In genomic region chr21:45415188-45415942, GRCh38 we compare ENCODE assay signal across 29 cellular contexts. TPM values are rescaled to one million over a fixed set of nuclear protein-coding genes. Genes with fewer than 3 reads are reported as not detected.
DNase-seq lines count a peak whose midpoint lies in the region; ATAC-seq and TF ChIP-seq lines count a peak whose summit lies in the region.
"Had no signal": no experiment of that assay in that cellular context is flagged by ENCODE, and none has a peak within 500 bp of the region (broad histone marks: within the 10 kb centered on the region; RNA-seq: fewer than 3 reads in every experiment).

No MANE protein-coding gene starts in this region.

- no peak overlapping the region for H3K27ac ChIP-seq in mesenchymal stem cell (ENCODE audit: low read length, poor library complexity, severe bottlenecking)
- no peak overlapping the region for H3K27ac ChIP-seq in spleen
- no peak overlapping the region for H3K27ac ChIP-seq in prostate gland
- H3K27ac ChIP-seq in dorsolateral prefrontal cortex = peak overlapping the region in 1 of 59 donors; percentile 3
- H3K27ac ChIP-seq: 22Rv1, C4-2B, hepatocyte, SJCRH30, WERI-Rb-1 had no signal

- peak; percentile 11 for DNase-seq in activated CD8-positive, alpha-beta memory T cell treated with anti-CD3 and anti-CD28 coated beads, Interleukin-2, amount 50 U/mL, for 4 hours
- no peak for DNase-seq in activated CD8-positive, alpha-beta memory T cell treated with anti-CD3 and anti-CD28 coated beads for 24 hours
- DNase-seq in left cardiac atrium = peak; percentile 24
- no peak for DNase-seq in mesenchymal stem cell
- peak; percentile 61 for DNase-seq in spleen
- DNase-seq in NCI-H2171 (lab: John Stamatoyannopoulos, UW) = no peak
- DNase-seq in prostate gland (ENCODE audit: low spot score) = no peak
- DNase-seq in dorsolateral prefrontal cortex = no peak
- DNase-seq: activated CD4-positive, alpha-beta T cell treated with anti-CD3 and anti-CD28 coated beads, Interleukin-2, amount 10 ng/mL, durations not matched to agents 24 days and 14 days; activated gamma-delta T cell treated with Interleukin-2 at 50 U/mL for 16 hours; activated naive CD8-positive, alpha-beta T cell treated with anti-CD3 and anti-CD28 coated beads, Interleukin-2, amount 10 ng/mL, durations not matched to agents 7 days and 5 days; activated T-cell treated with anti-CD3 and anti-CD28 coated beads, Interleukin-2, amount 50 U/mL, for 48 hours; DMS79; GF-D8; HFFc6; left colon; NCI-H1048; NCI-H1694; NCI-H446; NCI-H774; SJCRH30; stimulated activated CD4-positive, alpha-beta T cell treated with anti-CD3 and anti-CD28 coated beads, Interleukin-1b, Interleukin-23, amount 100 ng/mL, for 48 hours; stimulated activated naive CD4-positive, alpha-beta T cell treated with Interleukin-2 at 50 U/mL for 16 hours; T1000; WERI-Rb-1 had no signal

- no peak for TF ChIP-seq POLR2A in spleen (IDR thresholded peaks at IDR 0.05)
- TF ChIP-seq POLR2A in prostate gland (IDR thresholded peaks at IDR 0.05) = no peak

- H2AFZ ChIP-seq in mesenchymal stem cell (ENCODE audit: low read depth, low read length) = no peak overlapping the region
- H2AFZ ChIP-seq: hepatocyte had no signal

- H3K9me3 ChIP-seq in mesenchymal stem cell (ENCODE audit: control insufficient read depth, low read length) (no peaks in the 10 kb centered on the region), spleen (no peaks in the 10 kb centered on the region), prostate gland (no peaks in the 10 kb centered on the region)
- H3K9me3 ChIP-seq: SJCRH30 had no signal

- no peak overlapping the region for H2AK5ac ChIP-seq in mesenchymal stem cell (ENCODE audit: low read length, severe bottlenecking)

- no peak overlapping the region for H2BK120ac ChIP-seq in mesenchymal stem cell (ENCODE audit: low read depth, low read length)

- H3K36me3 ChIP-seq in mesenchymal stem cell (ENCODE audit: control insufficient read depth in 1 of 2, insufficient read depth in 2 of 2, low read depth in 1 of 2, low read length in 2 of 2) (peaks cover 0 to 86% of the 10 kb centered on the region in 2 experiments), spleen (no peaks in the 10 kb centered on the region), prostate gland (no peaks in the 10 kb centered on the region)
- H3K36me3 ChIP-seq: SJCRH30, WERI-Rb-1 had no signal

- H2BK15ac ChIP-seq in mesenchymal stem cell (ENCODE audit: low read depth, poor library complexity, severe bottlenecking) = peak overlapping the region; percentile 3

- no peak overlapping the region for H3K14ac ChIP-seq in mesenchymal stem cell (ENCODE audit: low read length in 2 of 2)

- H2BK12ac ChIP-seq in mesenchymal stem cell (ENCODE audit: low read length in 2 of 2) = no peak overlapping the region

- TF ChIP-seq CTCF in spleen (IDR thresholded peaks at IDR 0.05 in 8 of 11, conservative IDR thresholded peaks at IDR 0.05 in 3 of 11) = no peak
- no peak for TF ChIP-seq CTCF in prostate gland (IDR thresholded peaks at IDR 0.05)
- TF ChIP-seq CTCF in dorsolateral prefrontal cortex (IDR thresholded peaks at IDR 0.05 in 54 of 56, conservative IDR thresholded peaks at IDR 0.05 in 2 of 56; ENCODE audit: low read depth in 1 of 56, partially characterized antibody in 56 of 56) = no peak

- no peaks in the 10 kb centered on the region for H3K79me1 ChIP-seq in mesenchymal stem cell (replicated peaks; ENCODE audit: low read length, poor library complexity, severe bottlenecking)

- intact Hi-C loops in left cardiac atrium (cut with DNase I) (no loop called here), spleen (cut with DNase I; ENCODE audit: low total_unique reads) (no loop called here), prostate gland (cut with DNase I) (no loop called here), dorsolateral prefrontal cortex (cut with DNase I) (no loop called here)

- no peak overlapping the region for H3K4ac ChIP-seq in mesenchymal stem cell (ENCODE audit: low read depth in 1 of 2, low read length in 2 of 2)

- peak overlapping the region; percentile 54 for H4K8ac ChIP-seq in mesenchymal stem cell (ENCODE audit: low read length)

- ATAC-seq in left cardiac atrium = no peak
- ATAC-seq: left colon had no signal

- H3K4me1 ChIP-seq in mesenchymal stem cell (ENCODE audit: control insufficient read depth, insufficient read depth, low read depth, low read length) = peaks cover 81% of the 10 kb centered on the region
- peaks cover 0 to 41% (median 20%) of the 10 kb centered on the region in 6 donors for H3K4me1 ChIP-seq in spleen
- no peaks in the 10 kb centered on the region for H3K4me1 ChIP-seq in prostate gland (replicated peaks)

- no peak overlapping the region for H3K9ac ChIP-seq in mesenchymal stem cell (ENCODE audit: low read length)

- H3K23ac ChIP-seq in mesenchymal stem cell (ENCODE audit: low read length in 2 of 2) = no peak overlapping the region

- 94% methylated on average over 32 of the region's 32 CpGs for WGBS in mesenchymal stem cell
- 88 to 97% (median 88%) methylated on average over 24 to 32 of the region's 32 CpGs for WGBS in spleen, 5 donors
- 89% methylated on average over 32 of the region's 32 CpGs for WGBS in prostate gland

- H3K27me3 ChIP-seq in mesenchymal stem cell (ENCODE audit: control insufficient read depth in 1 of 2, insufficient read depth in 1 of 2, low read length in 2 of 2) = no peaks in the 10 kb centered on the region
- peaks cover 0 to 5% (median 0%) of the 10 kb centered on the region in 7 donors for H3K27me3 ChIP-seq in spleen (replicated peaks in 1 of 7)
- H3K27me3 ChIP-seq in prostate gland (replicated peaks; ENCODE audit: insufficient read depth) = no peaks in the 10 kb centered on the region
- no peaks in the 10 kb centered on the region for H3K27me3 ChIP-seq in dorsolateral prefrontal cortex
- H3K27me3 ChIP-seq: hepatocyte, SJCRH30 had no signal

- H2BK5ac ChIP-seq in mesenchymal stem cell (ENCODE audit: low read depth, low read length, poor library complexity, severe bottlenecking) = no peak overlapping the region

- H3K18ac ChIP-seq in mesenchymal stem cell (ENCODE audit: low read depth in 1 of 2, low read length in 2 of 2) = no peak overlapping the region

- no peak overlapping the region for H4K91ac ChIP-seq in mesenchymal stem cell (ENCODE audit: low read length)

- H3K4me3 ChIP-seq in mesenchymal stem cell (ENCODE audit: insufficient read depth in 1 of 2, low read depth in 1 of 2, low read length in 2 of 2) = no peak overlapping the region
- no peak overlapping the region for H3K4me3 ChIP-seq in spleen
- H3K4me3 ChIP-seq in prostate gland = no peak overlapping the region
- H3K4me3 ChIP-seq in dorsolateral prefrontal cortex = no peak overlapping the region
- H3K4me3 ChIP-seq: hepatocyte, SJCRH30, smooth muscle cell had no signal

- H3K4me2 ChIP-seq in mesenchymal stem cell (ENCODE audit: low read length, poor library complexity, severe bottlenecking) = no peak overlapping the region
- H3K4me2 ChIP-seq: hepatocyte, smooth muscle cell had no signal

RNA-seq across cellular contexts. Expression of gene COL18A1, which starts 10.4 kb away (rescaled TPM):
- total RNA-seq in left cardiac atrium (100 to 1,000 TPM in 1 of 2 donors, 10 to 100 TPM in 1; 53.4 to 104 TPM), spleen (100 to 1,000 TPM in 3 of 7 donors, 10 to 100 TPM in 4; 71.8 to 208 (median 99.6) TPM), prostate gland (100 to 1,000 TPM in 1 of 2 donors, 10 to 100 TPM in 1; 56.2 to 229 TPM), dorsolateral prefrontal cortex (10 to 100 TPM in 118 of 120 experiments, 1 to 10 TPM in 2; 9.3 to 67.9 (median 18.9) TPM)
- 330 TPM for polyA plus RNA-seq in mesenchymal stem cell (2013, experiment 1 of 2)
- 322 TPM for polyA plus RNA-seq in mesenchymal stem cell (2013, experiment 2 of 2)
- polyA plus RNA-seq in spleen = 10 to 100 TPM; 35.0 to 66.9 (median 60.0) TPM

Comparison
In these comparisons a context has a peak if more than half of its experiments do, and no peak if none do; other contexts are left out.
1. DNase-seq: peak in activated CD8-positive, alpha-beta memory T cell treated with anti-CD3 and anti-CD28 coated beads, Interleukin-2, amount 50 U/mL, for 4 hours (single experiment), left cardiac atrium (single experiment) and spleen (single experiment); none in activated CD8-positive, alpha-beta memory T cell treated with anti-CD3 and anti-CD28 coated beads for 24 hours (single experiment), mesenchymal stem cell (single experiment), NCI-H2171 (single experiment), prostate gland (single experiment) and dorsolateral prefrontal cortex (0 of 10).